Comparison of ENCODE assay signal across 8 cellular contexts in genomic region chr18:13680612-13681011, GRCh38. TPM values are rescaled to one million over a fixed set of nuclear protein-coding genes. Genes with fewer than 3 reads are reported as not detected.
DNase-seq lines count a peak whose midpoint lies in the region; ATAC-seq and TF ChIP-seq lines count a peak whose summit lies in the region.

No MANE protein-coding gene starts in this region.

- TF ChIP-seq CTCF in CD14-positive monocyte (IDR thresholded peaks at IDR 0.05) (peak; percentile 42), brain microvascular endothelial cell (IDR thresholded peaks at IDR 0.05; ENCODE audit: low read depth, low read length, missing control alignments) (peak; percentile 60), left lung (IDR thresholded peaks at IDR 0.05) (peak; percentile 17 to 30), tibial nerve (IDR thresholded peaks at IDR 0.05) (peak in 2 of 5 experiments; percentile 18 to 29)

- no peak overlapping the region for H3K27ac ChIP-seq in brain microvascular endothelial cell
- no peak overlapping the region for H3K27ac ChIP-seq in left lung
- no peak overlapping the region for H3K27ac ChIP-seq in tibial nerve

- peaks cover 0 to 7% (median 2%) of the 10 kb centered on the region in 7 donors for H3K9me3 Mint-ChIP-seq in CD14-positive monocyte

- in situ Hi-C loops in brain microvascular endothelial cell (cut with HindIII; ENCODE audit: low pct_ligation_motif_present, low sequenced_read_pairs): no loop called here

- peaks cover 12 to 15% of the 10 kb centered on the region in 2 donors for H3K36me3 Mint-ChIP-seq in CD14-positive monocyte

- H3K4me1 ChIP-seq in left lung (no peaks in the 10 kb centered on the region), tibial nerve (peaks cover 0 to 5% (median 0%) of the 10 kb centered on the region in 4 donors)

- no peak for TF ChIP-seq POLR2A in tibial nerve (IDR thresholded peaks at IDR 0.05)

- H3K36me3 ChIP-seq in H7 (replicated peaks; ENCODE audit: control insufficient read depth, insufficient read depth, low read length): no peaks in the 10 kb centered on the region
- H3K36me3 ChIP-seq in brain microvascular endothelial cell (replicated peaks): no peaks in the 10 kb centered on the region
- no peaks in the 10 kb centered on the region for H3K36me3 ChIP-seq in left lung
- H3K36me3 ChIP-seq in tibial nerve: no peaks in the 10 kb centered on the region

- no peaks in the 10 kb centered on the region for H3K27me3 Mint-ChIP-seq in CD14-positive monocyte (ENCODE audit: low read depth in 3 of 3)

- ATAC-seq in left lung: peak; percentile 47
- no peak for ATAC-seq in GM18907 (IDR thresholded peaks at IDR 0.05; ENCODE audit: unreplicated experiment)
- ATAC-seq in HG03469 (IDR thresholded peaks at IDR 0.05; ENCODE audit: unreplicated experiment): no peak

- intact Hi-C loops in CD14-positive monocyte (cut with micrococcal nuclease): no loop called here
- intact Hi-C loops in left lung (cut with DNase I): no loop called here

- no peak overlapping the region for H3K4me3 Mint-ChIP-seq in CD14-positive monocyte

- H3K27me3 ChIP-seq in H7 (ENCODE audit: control insufficient read depth, insufficient read depth, low read length): no peaks in the 10 kb centered on the region
- no peaks in the 10 kb centered on the region for H3K27me3 ChIP-seq in brain microvascular endothelial cell (replicated peaks)
- H3K27me3 ChIP-seq in left lung: no peaks in the 10 kb centered on the region
- no peaks in the 10 kb centered on the region for H3K27me3 ChIP-seq in tibial nerve

- H3K4me1 Mint-ChIP-seq in CD14-positive monocyte: no peaks in the 10 kb centered on the region

- 74 to 76% methylated on average over 5 of the region's 5 CpGs for WGBS in tibial nerve, 2 donors

- no peak for TF ChIP-seq EP300 in tibial nerve (IDR thresholded peaks at IDR 0.05)

- DNase-seq in CD14-positive monocyte (ENCODE audit: low spot score): no peak
- DNase-seq in H7: peak; percentile 64
- no peak for DNase-seq in brain microvascular endothelial cell
- no peak for DNase-seq in left lung
- no peak for DNase-seq in tibial nerve (ENCODE audit: low spot score in 2 of 2)
- no peak for DNase-seq in activated effector memory CD4-positive, alpha-beta T cell treated with Interleukin-2 at 50 U/mL for 16 hours

- no peak overlapping the region for H3K4me3 ChIP-seq in H7 (ENCODE audit: insufficient read depth, low read depth, low read length)
- H3K4me3 ChIP-seq in brain microvascular endothelial cell (ENCODE audit: low read depth, low read length): no peak overlapping the region
- no peak overlapping the region for H3K4me3 ChIP-seq in left lung
- no peak overlapping the region for H3K4me3 ChIP-seq in tibial nerve

- H3K9me3 ChIP-seq in left lung (no peaks in the 10 kb centered on the region), tibial nerve (no peaks in the 10 kb centered on the region)

- H3K27ac Mint-ChIP-seq in CD14-positive monocyte: peak overlapping the region in 1 of 7 donors; percentile 47

RNA-seq across cellular contexts. Expression of gene FAM210A, which starts 45.7 kb away (rescaled TPM):
- polyA plus RNA-seq in CD14-positive monocyte: 1 to 10 TPM; 6.9 TPM
- total RNA-seq in H7 (2014; rRNA removed; shearing (Covaris generic)): 22.2 and 23.8 TPM in 2 replicates
- total RNA-seq in left lung: 10 to 100 TPM; 11.1 to 11.3 TPM
- 1 to 10 TPM; 5.2 to 8.7 (median 7.3) TPM for total RNA-seq in tibial nerve

RNA-seq across cellular contexts. Expression of gene RNMT, which starts 45.9 kb away (rescaled TPM):
- polyA plus RNA-seq in CD14-positive monocyte: 10 to 100 TPM; 32.6 to 36.4 TPM
- total RNA-seq in H7 (2014; rRNA removed; shearing (Covaris generic)): 24.7 and 38.3 TPM in 2 replicates
- total RNA-seq in left lung: 10 to 100 TPM; 21.9 to 25.8 TPM
- 10 to 100 TPM; 13.8 to 25.3 (median 23.0) TPM for total RNA-seq in tibial nerve
